7 cellular contexts compared by ENCODE assay signal in the genomic region with DNA sequence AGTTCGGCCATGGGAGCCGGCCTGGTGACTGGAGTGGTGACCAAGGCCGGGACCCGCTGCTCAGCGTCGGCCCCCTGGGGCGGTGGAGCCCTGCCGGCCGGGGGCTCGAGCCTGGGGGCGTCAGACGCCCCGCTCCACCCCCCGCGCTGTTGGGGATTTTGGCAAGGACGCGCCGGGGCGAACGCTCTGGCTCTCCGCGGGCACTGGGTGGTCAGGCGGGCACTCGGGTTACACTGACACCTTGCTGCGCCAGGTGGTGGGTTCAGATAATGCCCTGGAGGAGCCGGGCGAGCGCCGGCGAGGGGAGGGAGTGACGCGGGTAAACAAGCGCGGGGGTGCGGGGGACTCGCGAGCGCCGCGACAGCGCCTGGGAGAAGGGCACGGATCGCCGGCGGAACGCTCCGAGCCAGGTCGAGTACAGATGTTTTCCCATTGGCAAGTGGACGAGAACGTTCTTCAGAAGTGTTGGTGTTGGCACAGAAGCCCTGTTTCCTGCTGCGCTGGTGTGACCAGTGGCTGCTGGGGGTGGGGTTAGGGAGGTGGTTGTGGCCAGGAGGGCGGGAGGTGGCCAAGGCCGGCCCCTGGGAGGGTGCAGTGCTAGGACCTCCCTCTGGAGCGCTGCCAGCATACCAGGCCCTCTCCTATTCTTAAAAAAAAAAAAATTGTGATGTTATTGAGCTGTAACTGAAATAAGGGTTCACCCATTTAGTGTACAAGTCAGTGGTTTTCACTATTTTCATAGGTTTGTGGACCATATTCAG.
DNase-seq lines count a peak whose midpoint lies in the region; ATAC-seq and TF ChIP-seq lines count a peak whose summit lies in the region.

No MANE protein-coding gene starts in this region.

- in situ Hi-C loops in brain microvascular endothelial cell (cut with HindIII; ENCODE audit: low pct_ligation_motif_present, low sequenced_read_pairs), result no loop called here

- H3K27me3 ChIP-seq in brain microvascular endothelial cell (replicated peaks) (no peaks in the 10 kb centered on the region), iPS-18a (ENCODE audit: control insufficient read depth, insufficient read depth, low read length) (peaks cover 16% of the 10 kb centered on the region)

- H3K36me3 ChIP-seq in brain microvascular endothelial cell (replicated peaks) (peaks cover 41% of the 10 kb centered on the region), iPS-18a (ENCODE audit: control insufficient read depth, low read depth, low read length) (peaks cover 35% of the 10 kb centered on the region)

- TF ChIP-seq POLR2A in GM18505 (IDR thresholded peaks at IDR 0.05; ENCODE audit: borderline replicate concordance, extremely low read depth, insufficient read depth, insufficient read length), result peak; percentile 61

- DNase-seq in NCI-H1694 (lab: John Stamatoyannopoulos, UW), result peak; percentile 38
- peak; percentile 88 for DNase-seq in UCSD-AML1 (lab: John Stamatoyannopoulos, UW; ENCODE audit: unreplicated experiment)
- DNase-seq in brain microvascular endothelial cell, result peak; percentile 92
- DNase-seq in skeletal muscle cell (ENCODE audit: low read depth), result peak; percentile 88

- H3K9me3 ChIP-seq in iPS-18a (ENCODE audit: control insufficient read depth, low read depth, low read length), result no peaks in the 10 kb centered on the region

- ATAC-seq in GM18505 (IDR thresholded peaks at IDR 0.05; ENCODE audit: unreplicated experiment) (peak; percentile 38), HG02852 (IDR thresholded peaks at IDR 0.05; ENCODE audit: unreplicated experiment) (peak; percentile 49)

- H3K27ac ChIP-seq in brain microvascular endothelial cell, result peak overlapping the region; percentile 88
- peak overlapping the region; percentile 27 for H3K27ac ChIP-seq in iPS-18a (ENCODE audit: low read length)

- no peak for TF ChIP-seq CTCF in brain microvascular endothelial cell (IDR thresholded peaks at IDR 0.05; ENCODE audit: low read depth, low read length, missing control alignments)

- H3K4me3 ChIP-seq in brain microvascular endothelial cell (ENCODE audit: low read depth, low read length), result peak overlapping the region; percentile 84
- peak overlapping the region; percentile 52 for H3K4me3 ChIP-seq in iPS-18a (ENCODE audit: low read length)
- peak overlapping the region; percentile 97 for H3K4me3 ChIP-seq in skeletal muscle cell (ENCODE audit: low read depth, low read length)

- peak overlapping the region; percentile 69 for H3K9ac ChIP-seq in iPS-18a (ENCODE audit: low read length)

- H3K4me1 ChIP-seq in iPS-18a (ENCODE audit: control insufficient read depth, low read depth, low read length), result peaks cover 27% of the 10 kb centered on the region

Comparison
In these comparisons a context has a peak if more than half of its experiments do, and no peak if none do; other contexts are left out.
1. Peak in every context shown above with its lines: DNase-seq, ATAC-seq, H3K4me3 ChIP-seq and H3K27ac ChIP-seq.
2. DNase-seq: peak in every context shown above with its lines; median percentile 92 in brain microvascular endothelial cell; 88 in UCSD-AML1; 88 in skeletal muscle cell; 38 in NCI-H1694.